ENCODE assay signal across 13 cellular contexts in genomic region chr10:34687434-34688205, GRCh38.
DNase-seq lines count a peak whose midpoint lies in the region; ATAC-seq, FAIRE-seq and TF ChIP-seq lines count a peak whose summit lies in the region.
"Had no signal": no experiment of that assay in that cellular context is flagged by ENCODE, and none has a peak within 500 bp of the region (broad histone marks: within the 10 kb centered on the region; RNA-seq: fewer than 3 reads in every experiment).

No MANE protein-coding gene starts in this region.

- H3K27me3 ChIP-seq in heart left ventricle (no peaks in the 10 kb centered on the region), right atrium auricular region (no peaks in the 10 kb centered on the region), brain microvascular endothelial cell (replicated peaks) (no peaks in the 10 kb centered on the region), keratinocyte (ENCODE audit: control insufficient read depth, extremely low read depth, insufficient read depth, low read length) (no peaks in the 10 kb centered on the region)
- H3K27me3 ChIP-seq: neutrophil had no signal

- in situ Hi-C loops in brain microvascular endothelial cell (cut with HindIII; ENCODE audit: low pct_ligation_motif_present, low sequenced_read_pairs), result no loop called here

- H3K4me3 ChIP-seq in heart left ventricle, result no peak overlapping the region
- H3K4me3 ChIP-seq in right atrium auricular region, result no peak overlapping the region
- no peak overlapping the region for H3K4me3 ChIP-seq in brain microvascular endothelial cell (ENCODE audit: low read depth, low read length)
- H3K4me3 ChIP-seq in keratinocyte (ENCODE audit: control insufficient read depth in 2 of 3, extremely low read depth in 1 of 3, insufficient read depth in 2 of 3, low read depth in 1 of 3, low read length in 3 of 3), result no peak overlapping the region
- H3K4me3 ChIP-seq: PC-9 had no signal

- H2AFZ ChIP-seq in keratinocyte (ENCODE audit: control insufficient read depth, low read length), result no peak overlapping the region
- H2AFZ ChIP-seq: PC-9 had no signal

- no peak overlapping the region for H3K9ac ChIP-seq in keratinocyte (ENCODE audit: control insufficient read depth, extremely low read depth, insufficient read depth, low read length)

- peaks cover 64% of the 10 kb centered on the region for H3K79me2 ChIP-seq in keratinocyte (ENCODE audit: control insufficient read depth, insufficient read depth, low read length)

- H3K36me3 ChIP-seq in heart left ventricle, result no peaks in the 10 kb centered on the region
- H3K36me3 ChIP-seq in right atrium auricular region, result no peaks in the 10 kb centered on the region
- H3K36me3 ChIP-seq in brain microvascular endothelial cell (replicated peaks), result no peaks in the 10 kb centered on the region
- no peaks in the 10 kb centered on the region for H3K36me3 ChIP-seq in keratinocyte (ENCODE audit: control insufficient read depth in 2 of 2, extremely low read depth in 1 of 2, insufficient read depth in 2 of 2, low read length in 2 of 2)
- H3K36me3 ChIP-seq: neutrophil had no signal

- FAIRE-seq in keratinocyte (lab: Jason Lieb, UNC), result peak; percentile 5
- FAIRE-seq in urothelium cell line (lab: Jason Lieb, UNC), result peak; percentile 9

- DNase-seq in heart left ventricle, result no peak
- DNase-seq in right atrium auricular region (ENCODE audit: low spot score), result no peak
- peak; percentile 63 for DNase-seq in brain microvascular endothelial cell
- DNase-seq in keratinocyte (ENCODE audit: low read depth, low spot score), result no peak
- DNase-seq in urothelium cell line (ENCODE audit: low spot score), result no peak
- DNase-seq in iPS-NIHi7 (ENCODE audit: extremely low spot score), result no peak
- DNase-seq: amniotic stem cell, NCI-H510A, PC-9 had no signal

- intact Hi-C loops in heart left ventricle (cut with DNase I), result no loop called here

- no peak for TF ChIP-seq POLR2A in heart left ventricle (IDR thresholded peaks at IDR 0.05)

- peak overlapping the region in 4 of 12 donors; percentile 17 to 39 (median 30) for H3K27ac ChIP-seq in heart left ventricle
- peak overlapping the region in 1 of 2 donors; percentile 30 for H3K27ac ChIP-seq in right atrium auricular region
- H3K27ac ChIP-seq in brain microvascular endothelial cell, result no peak overlapping the region
- H3K27ac ChIP-seq in keratinocyte (ENCODE audit: control insufficient read depth, insufficient read depth, low read length), result no peak overlapping the region
- H3K27ac ChIP-seq: neutrophil, PC-9, VCaP had no signal

- TF ChIP-seq CTCF in heart left ventricle (IDR thresholded peaks at IDR 0.05) (no peak), right atrium auricular region (IDR thresholded peaks at IDR 0.05) (no peak), brain microvascular endothelial cell (IDR thresholded peaks at IDR 0.05; ENCODE audit: low read depth, low read length, missing control alignments) (no peak), keratinocyte (optimal IDR thresholded peaks at IDR 0.05 in 1 of 3, IDR thresholded peaks at IDR 0.05 in 1 of 3, conservative IDR thresholded peaks at IDR 0.05 in 1 of 3; ENCODE audit: extremely low read depth in 1 of 3, insufficient read depth in 2 of 3, low read length in 3 of 3) (peak in 1 of 3 experiments; percentile 11)

- WGBS in heart left ventricle, 4 donors, result 79 to 85% (median 82%) methylated on average over 11 of the region's 11 CpGs

- peaks cover 0 to 29% (median 5%) of the 10 kb centered on the region in 12 donors for H3K4me1 ChIP-seq in heart left ventricle
- peaks cover 0 to 21% of the 10 kb centered on the region in 2 donors for H3K4me1 ChIP-seq in right atrium auricular region
- H3K4me1 ChIP-seq in keratinocyte (ENCODE audit: control insufficient read depth, extremely low read depth, insufficient read depth, low read length), result peaks cover 23% of the 10 kb centered on the region

- H3K9me3 ChIP-seq in heart left ventricle (no peaks in the 10 kb centered on the region), right atrium auricular region (no peaks in the 10 kb centered on the region), keratinocyte (ENCODE audit: control insufficient read depth, low read depth, low read length) (no peaks in the 10 kb centered on the region)
- H3K9me3 ChIP-seq: neutrophil had no signal

- ATAC-seq in heart left ventricle (peak in 3 of 4 donors; percentile 29 to 58 (median 52)), GM19351 (IDR thresholded peaks at IDR 0.05; ENCODE audit: unreplicated experiment) (no peak), HG03460 (IDR thresholded peaks at IDR 0.05; ENCODE audit: unreplicated experiment) (no peak)

- H3K4me2 ChIP-seq in keratinocyte (ENCODE audit: control insufficient read depth, extremely low read depth, insufficient read depth, low read depth, low read length), result no peak overlapping the region
- H3K4me2 ChIP-seq: PC-9 had no signal

- H4K20me1 ChIP-seq in keratinocyte (ENCODE audit: control insufficient read depth, extremely low read depth, insufficient read depth, low read length), result peaks cover 2% of the 10 kb centered on the region

- dilution Hi-C loops in keratinocyte (cut with MboI; ENCODE audit: extremely low pct_ligation_motif_present, low sequenced_read_pairs), result no loop called here

- H3K9me1 ChIP-seq in keratinocyte (ENCODE audit: control insufficient read depth, extremely low read depth, insufficient read depth, low read length), result peaks cover 2% of the 10 kb centered on the region

Comparison
In these comparisons a context has a peak if more than half of its experiments do, and no peak if none do; other contexts are left out.
1. ATAC-seq: peak in heart left ventricle (3 of 4); none in GM19351 (single experiment) and HG03460 (single experiment).